12 cellular contexts compared by ENCODE assay signal in genomic region chr13:21034602-21035190, GRCh38. TPM values are rescaled to one million over a fixed set of nuclear protein-coding genes. Genes with fewer than 3 reads are reported as not detected.
A peak's percentile ranks its signal among the peaks of the same experiment; 100 is the strongest.
DNase-seq lines count a peak whose midpoint lies in the region; ATAC-seq, FAIRE-seq and TF ChIP-seq lines count a peak whose summit lies in the region.
"Had no signal": no experiment of that assay in that cellular context is flagged by ENCODE, and none has a peak within 500 bp of the region (broad histone marks: within the 10 kb centered on the region; RNA-seq: fewer than 3 reads in every experiment).

No MANE protein-coding gene starts in this region.

- peak overlapping the region; percentile 74 for H3K27ac Mint-ChIP-seq in nephron progenitor cell
- no peak overlapping the region for H3K27ac Mint-ChIP-seq in T-cell
- H3K27ac Mint-ChIP-seq: CD8-positive, alpha-beta T cell had no signal

- peak overlapping the region; percentile 17 for H3K9ac ChIP-seq in endothelial cell of umbilical vein (replicated peaks; ENCODE audit: extremely low read depth, insufficient read depth, low read length)

- peak; percentile 73 for FAIRE-seq in endothelial cell of umbilical vein (lab: Jason Lieb, UNC)
- FAIRE-seq: TTC549 had no signal

- H3K27me3 Mint-ChIP-seq in nephron progenitor cell (ENCODE audit: low read depth, poor library complexity) (no peaks in the 10 kb centered on the region), T-cell (no peaks in the 10 kb centered on the region)

- no peaks in the 10 kb centered on the region for H3K27me3 ChIP-seq in endothelial cell of umbilical vein (ENCODE audit: control insufficient read depth in 2 of 2, insufficient read depth in 2 of 2, low read length in 2 of 2)
- H3K27me3 ChIP-seq: MG63 had no signal

- peaks cover 24% of the 10 kb centered on the region for H3K36me3 Mint-ChIP-seq in nephron progenitor cell (ENCODE audit: low read depth)
- H3K36me3 Mint-ChIP-seq in T-cell = no peaks in the 10 kb centered on the region
- H3K36me3 Mint-ChIP-seq: CD8-positive, alpha-beta T cell had no signal

- H3K27ac ChIP-seq in endothelial cell of umbilical vein (ENCODE audit: insufficient read depth, low read depth, low read length) = peak overlapping the region; percentile 12

- TF ChIP-seq POLR2A in endothelial cell of umbilical vein (IDR thresholded peaks at IDR 0.05; ENCODE audit: low read depth, low read length) = no peak

- peaks cover 2 to 5% of the 10 kb centered on the region in 2 experiments for H3K36me3 ChIP-seq in endothelial cell of umbilical vein (ENCODE audit: control insufficient read depth in 2 of 2, extremely low read depth in 1 of 2, insufficient read depth in 2 of 2, low read length in 2 of 2)

- H3K9me1 ChIP-seq in endothelial cell of umbilical vein (replicated peaks; ENCODE audit: control insufficient read depth, extremely low read depth, insufficient read depth, low read length) = no peaks in the 10 kb centered on the region

- H3K9me3 Mint-ChIP-seq in nephron progenitor cell (peaks cover 10% of the 10 kb centered on the region), T-cell (no peaks in the 10 kb centered on the region)
- H3K9me3 Mint-ChIP-seq: CD8-positive, alpha-beta T cell had no signal

- H3K4me1 Mint-ChIP-seq in nephron progenitor cell (peaks cover 39% of the 10 kb centered on the region), T-cell (peaks cover 11 to 14% (median 11%) of the 10 kb centered on the region in 3 donors)

- POLR2A ChIA-PET in endothelial cell of umbilical vein (lab: Charles Lee) = interaction anchor here (1.0 kb wide), 1 partner anchor 17 kb away, joined by 4 read pairs; no protein-coding TSS in a partner anchor
- POLR2A ChIA-PET in T-cell (lab: Charles Lee) = no interaction called here

- peaks cover 94% of the 10 kb centered on the region for H3K79me2 ChIP-seq in endothelial cell of umbilical vein (ENCODE audit: control insufficient read depth, insufficient read depth, low read length)

- no peak for ATAC-seq in T-cell (replicated peaks in 1 of 4)
- ATAC-seq: CD8-positive, alpha-beta T cell had no signal

- dilution Hi-C loops in endothelial cell of umbilical vein (cut with MboI; ENCODE audit: extremely low pct_ligation_motif_present, low sequenced_read_pairs) = no loop called here

- BruUV-seq in endothelial cell of umbilical vein (replicated peaks; lab: Mats Ljungman, UMichigan) = no TSS peak

- peaks cover 66% of the 10 kb centered on the region for H3K4me1 ChIP-seq in endothelial cell of umbilical vein (ENCODE audit: control insufficient read depth, extremely low read depth, insufficient read depth, low read length)

- H3K4me3 Mint-ChIP-seq in nephron progenitor cell (no peak overlapping the region), T-cell (no peak overlapping the region)
- H3K4me3 Mint-ChIP-seq: CD8-positive, alpha-beta T cell had no signal

- no peaks in the 10 kb centered on the region for H3K9me3 ChIP-seq in endothelial cell of umbilical vein (replicated peaks; ENCODE audit: control insufficient read depth, insufficient read depth, low read length)
- H3K9me3 ChIP-seq: MG63 had no signal

- intact Hi-C loops in endothelial cell of umbilical vein (cut with micrococcal nuclease) = loop anchor here (5.0 kb wide), 1 partner anchor 443 kb away; no protein-coding TSS in a partner anchor

- peaks cover 7% of the 10 kb centered on the region for H4K20me1 ChIP-seq in endothelial cell of umbilical vein (replicated peaks; ENCODE audit: control insufficient read depth, extremely low read depth, insufficient read depth, low read length)

- H3K4me3 ChIP-seq in endothelial cell of umbilical vein (replicated peaks in 1 of 3; ENCODE audit: insufficient read depth in 1 of 3, low read depth in 1 of 3, low read length in 3 of 3) = no peak overlapping the region
- H3K4me3 ChIP-seq: MG63 had no signal

- H2AFZ ChIP-seq in endothelial cell of umbilical vein (ENCODE audit: low read depth, low read length) = no peak overlapping the region

- CTCF ChIA-PET in endothelial cell of umbilical vein (lab: Charles Lee) = interaction anchor here (0.6 to 3.0 kb wide), 20 partner anchors 10 to 262 kb away, joined by 3 to 22 read pairs (median 6); partner anchors contain the start of genes LATS2, MRPL57 and SKA3
- CTCF ChIA-PET in T-cell (lab: Charles Lee) = no interaction called here

- TF ChIP-seq CTCF in endothelial cell of umbilical vein (IDR thresholded peaks at IDR 0.05; ENCODE audit: extremely low read depth in 1 of 2, insufficient read depth in 1 of 2, low read depth in 1 of 2, low read length in 2 of 2) = peak; percentile 23 to 54
- TF ChIP-seq CTCF in nephron progenitor cell (IDR thresholded peaks at IDR 0.05) = no peak

- peak overlapping the region; percentile 44 for H3K4me2 ChIP-seq in endothelial cell of umbilical vein (ENCODE audit: insufficient read depth, low read length)

- peak; percentile 43 for DNase-seq in Ammon's horn (ENCODE audit: low spot score)
- DNase-seq in HK-2 (ENCODE audit: unreplicated experiment) = peak; percentile 34
- peak; percentile 71 for DNase-seq in endothelial cell of umbilical vein (ENCODE audit: low read depth, low spot score)
- peak; percentile 32 for DNase-seq in nephron progenitor cell
- no peak for DNase-seq in middle frontal gyrus (ENCODE audit: extremely low spot score, low spot score)
- no peak for DNase-seq in T-cell
- no peak for DNase-seq in occipital lobe (lab: John Stamatoyannopoulos, UW)
- no peak for DNase-seq in NOMO-1 treated with dmso at 0.1 percent for 144 hours (lab: John Stamatoyannopoulos, UW; ENCODE audit: unreplicated experiment)
- DNase-seq: CD8-positive, alpha-beta T cell; MG63; stimulated activated naive CD4-positive, alpha-beta T cell treated with Interleukin-2 at 50 U/mL for 16 hours had no signal

TF ChIP-seq in endothelial cell of umbilical vein, 7 proteins besides CTCF, POLR2A, EP300 and RAD21:
- TF ChIP-seq GATA2 (IDR thresholded peaks at IDR 0.05; ENCODE audit: insufficient read depth, insufficient read length, low read depth, low read length) (no peak), FOS (IDR thresholded peaks at IDR 0.05; ENCODE audit: borderline replicate concordance, insufficient read depth, low read length) (no peak), JUN (IDR thresholded peaks at IDR 0.05; ENCODE audit: borderline replicate concordance, insufficient read depth, insufficient read length, low read depth) (no peak), EZH2 (IDR thresholded peaks at IDR 0.05; ENCODE audit: borderline replicate concordance, low read depth, low read length, severe bottlenecking) (no peak), POLR2AphosphoS5 (IDR thresholded peaks at IDR 0.05; ENCODE audit: insufficient read depth, low read depth, low read length) (no peak), MYC (IDR thresholded peaks at IDR 0.05; ENCODE audit: low read depth, low read length) (no peak)
- TF ChIP-seq, protein P1, sequence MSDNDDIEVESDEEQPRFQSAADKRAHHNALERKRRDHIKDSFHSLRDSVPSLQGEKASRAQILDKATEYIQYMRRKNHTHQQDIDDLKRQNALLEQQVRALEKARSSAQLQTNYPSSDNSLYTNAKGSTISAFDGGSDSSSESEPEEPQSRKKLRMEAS (IDR thresholded peaks at IDR 0.05; ENCODE audit: insufficient read depth, insufficient read length) = no peak

RNA-seq across cellular contexts. Expression of gene LATS2, which starts 26.7 kb away (rescaled TPM):
- total RNA-seq in endothelial cell of umbilical vein (65.7 and 67.6 TPM in 2 replicates), T-cell (1 to 10 TPM in 4 of 5 donors, under 1 TPM in 1; 0.88 to 4.2 (median 2.7) TPM), occipital lobe (2.2 TPM)
- 25.4 and 33.5 TPM in 2 replicates for polyA plus RNA-seq in endothelial cell of umbilical vein
- 27.0 and 33.0 TPM in 2 replicates for polyA plus RNA-seq in endothelial cell of umbilical vein (2011; cell fraction: cytosol; rRNA removed)
- 42.0 and 42.2 TPM in 2 replicates for polyA plus RNA-seq in endothelial cell of umbilical vein (2011; cell fraction: nucleus; rRNA removed)
- 48.9 and 49.6 TPM in 2 replicates for polyA plus RNA-seq in endothelial cell of umbilical vein (2012)
- 44.9 and 45.7 TPM in 2 replicates for polyA minus RNA-seq in endothelial cell of umbilical vein
- 17.7 TPM for polyA minus RNA-seq in endothelial cell of umbilical vein (2011; cell fraction: cytosol; rRNA and poly(A)+ RNA removed)
- 33.7 and 49.2 TPM in 2 replicates for polyA minus RNA-seq in endothelial cell of umbilical vein (2011; cell fraction: nucleus; rRNA and poly(A)+ RNA removed)

Comparison
In these comparisons a context has a peak if more than half of its experiments do, and no peak if none do; other contexts are left out.
1. DNase-seq: peak in Ammon's horn (single experiment), HK-2 (single experiment), endothelial cell of umbilical vein (single experiment) and nephron progenitor cell (single experiment); none in middle frontal gyrus (single experiment), T-cell (0 of 34), occipital lobe (single experiment) and NOMO-1 treated with dmso at 0.1 percent for 144 hours (single experiment).
2. RNA of gene LATS2, which starts 26.7 kb away (total RNA-seq): 65.7 to 67.6 TPM in endothelial cell of umbilical vein; 0.88 to 4.2 TPM in T-cell and 2.2 TPM in occipital lobe (single experiment); every median in the first group is over 10 times any median in the second.